In genomic region chr14:32251530-32251929, GRCh38 we compare ENCODE assay signal across 2 cellular contexts.
TF ChIP-seq lines count a peak whose summit lies in the region.

No MANE protein-coding gene starts in this region.

TF ChIP-seq in SK-N-SH, 30 proteins besides CTCF, POLR2A, EP300 and RAD21:
- TF ChIP-seq TCF12 (IDR thresholded peaks at IDR 0.05) (no peak), SMC3 (IDR thresholded peaks at IDR 0.05; ENCODE audit: low read depth, low read length) (no peak), RXRA (IDR thresholded peaks at IDR 0.05; ENCODE audit: borderline replicate concordance, low read depth) (no peak), IRF3 (IDR thresholded peaks at IDR 0.05; ENCODE audit: low read depth, low read length) (no peak), NFIC (IDR thresholded peaks at IDR 0.05; ENCODE audit: borderline replicate concordance) (no peak), TEAD4 (IDR thresholded peaks at IDR 0.05; ENCODE audit: borderline replicate concordance, insufficient read depth) (no peak), USF1 (IDR thresholded peaks at IDR 0.05; ENCODE audit: borderline replicate concordance, low read depth) (no peak), MAX (IDR thresholded peaks at IDR 0.05; ENCODE audit: low read depth) (no peak), GATA2 (CRISPR knock-in tag; IDR thresholded peaks at IDR 0.05) (no peak), FOXJ3 (CRISPR knock-in tag; IDR thresholded peaks at IDR 0.05) (no peak), ZBTB33 (IDR thresholded peaks at IDR 0.05; ENCODE audit: borderline replicate concordance, low read depth) (no peak), USF2 (IDR thresholded peaks at IDR 0.05; ENCODE audit: borderline replicate concordance, low read depth, low read length) (no peak), POLR2AphosphoS5 (IDR thresholded peaks at IDR 0.05; ENCODE audit: low read depth, low read length) (no peak)

TF ChIP-seq in SK-N-SH treated with all-trans-retinoic acid at 6 μM for 48 hours, 23 proteins besides CTCF, POLR2A, EP300 and RAD21:
- no peak for TF ChIP-seq TCF4 (CRISPR knock-in tag; IDR thresholded peaks at IDR 0.05; ENCODE audit: borderline replicate concordance)
- TF ChIP-seq TOX (CRISPR knock-in tag; IDR thresholded peaks at IDR 0.05; ENCODE audit: borderline replicate concordance) = no peak
- no peak for TF ChIP-seq CSDC2 (CRISPR knock-in tag; IDR thresholded peaks at IDR 0.05)
- no peak for TF ChIP-seq ISL1 (CRISPR knock-in tag; IDR thresholded peaks at IDR 0.05)
- no peak for TF ChIP-seq CSRNP3 (CRISPR knock-in tag; IDR thresholded peaks at IDR 0.05)
- no peak for TF ChIP-seq ZFP30 (CRISPR knock-in tag; IDR thresholded peaks at IDR 0.05)
- TF ChIP-seq SNAI2 (CRISPR knock-in tag; IDR thresholded peaks at IDR 0.05) = no peak
- TF ChIP-seq ZNF8 (CRISPR knock-in tag; IDR thresholded peaks at IDR 0.05) = no peak
- no peak for TF ChIP-seq PATZ1 (CRISPR knock-in tag; IDR thresholded peaks at IDR 0.05; ENCODE audit: borderline replicate concordance)
- no peak for TF ChIP-seq ARNTL (CRISPR knock-in tag; IDR thresholded peaks at IDR 0.05; ENCODE audit: borderline replicate concordance, low read depth)
- no peak for TF ChIP-seq ZFP3 (CRISPR knock-in tag; IDR thresholded peaks at IDR 0.05)
- TF ChIP-seq OSR1 (CRISPR knock-in tag; IDR thresholded peaks at IDR 0.05) = no peak
